In the genomic region with DNA sequence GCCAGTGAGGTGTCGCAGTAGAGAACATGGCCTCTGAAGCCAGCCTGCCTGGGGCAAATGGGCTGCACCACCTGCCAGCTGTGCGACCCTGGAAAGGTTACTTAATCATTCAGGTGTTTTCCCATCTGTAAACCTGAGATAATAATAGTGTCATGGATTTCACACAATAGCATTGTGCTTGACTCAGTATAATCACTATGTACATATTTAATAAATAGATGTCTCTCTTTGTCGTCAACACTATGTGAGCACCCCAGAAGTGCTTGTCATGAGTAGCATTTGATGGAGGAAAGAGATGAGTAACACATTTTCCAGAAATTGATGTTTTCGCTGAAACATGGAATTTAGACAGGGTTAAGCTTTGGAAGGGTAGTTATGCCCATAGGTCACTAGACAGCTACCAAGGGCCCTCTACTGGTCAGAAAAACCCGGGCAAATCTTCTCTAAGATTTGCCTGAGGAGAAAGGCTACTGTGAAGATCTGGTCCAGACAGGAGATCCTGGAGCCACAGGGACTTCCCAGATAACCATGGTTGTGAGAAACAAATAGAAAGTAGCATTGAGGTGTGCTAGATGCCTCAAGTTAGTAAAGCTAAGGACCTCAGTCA, we compare ENCODE assay signal across 8 cellular contexts. TPM values are rescaled to one million over a fixed set of nuclear protein-coding genes. Genes with fewer than 3 reads are reported as not detected.
DNase-seq lines count a peak whose midpoint lies in the region; ATAC-seq and TF ChIP-seq lines count a peak whose summit lies in the region.

No MANE protein-coding gene starts in this region.

- CTCF ChIA-PET in HCT116 (lab: Charles Lee) (interaction anchor here (1.0 to 1.8 kb wide), 4 partner anchors 11 to 103 kb away, joined by 3 to 18 read pairs (median 7); partner anchors contain the start of gene MBNL2), Panc1 (lab: Charles Lee) (interaction anchor here (2.6 kb wide), 1 partner anchor 103 kb away, joined by 9 read pairs; no protein-coding TSS in a partner anchor)

- no peaks in the 10 kb centered on the region for H3K9me2 ChIP-seq in HCT116 (ENCODE audit: insufficient read depth)

- DNase-seq in COLO668 (lab: John Stamatoyannopoulos, UW; ENCODE audit: unreplicated experiment) (peak; percentile 72), HCT116 (ENCODE audit: low read depth, low spot score) (no peak), Panc1 (ENCODE audit: low read depth, low spot score) (no peak), fibroblast of lung (ENCODE audit: low read depth in 2 of 2) (peak in 1 of 2 donors; percentile 64), renal cortical epithelial cell (ENCODE audit: low read depth) (peak; percentile 23), ecto neural progenitor cell (ENCODE audit: low spot score) (no peak), D341Med (ENCODE audit: low spot score) (no peak)
- no peak for DNase-seq in activated T-cell treated with anti-CD3 and anti-CD28 coated beads, Interleukin-2, amount 50 U/mL, for 48 hours

- H3K4me2 ChIP-seq in HCT116 (ENCODE audit: low read length) (no peak overlapping the region), fibroblast of lung (ENCODE audit: extremely low read depth, insufficient read depth, low read length) (no peak overlapping the region)

- H3K9ac ChIP-seq in HCT116 (ENCODE audit: low read length): no peak overlapping the region
- H3K9ac ChIP-seq in fibroblast of lung (ENCODE audit: insufficient read depth, low read length): no peak overlapping the region

- peaks cover 5 to 12% of the 10 kb centered on the region in 2 experiments; a peak in 2 of 4 replicates for H3K4me1 ChIP-seq in HCT116 (ENCODE audit: control insufficient read depth in 1 of 2, insufficient read depth in 2 of 2, low read length in 2 of 2)
- peaks cover 25% of the 10 kb centered on the region for H3K4me1 ChIP-seq in Panc1 (ENCODE audit: control insufficient read depth, insufficient read depth, low read length)
- no peaks in the 10 kb centered on the region for H3K4me1 ChIP-seq in fibroblast of lung (ENCODE audit: control insufficient read depth, extremely low read depth, insufficient read depth, low read length)

- H2AFZ ChIP-seq in HCT116 (ENCODE audit: low read depth, low read length, poor library complexity, severe bottlenecking): no peak overlapping the region
- no peak overlapping the region for H2AFZ ChIP-seq in fibroblast of lung (ENCODE audit: low read length)

- no peak overlapping the region for H3K27ac ChIP-seq in HCT116 (ENCODE audit: low read depth, low read length)
- H3K27ac ChIP-seq in Panc1 (ENCODE audit: low read length): peak overlapping the region; percentile 82
- no peak overlapping the region for H3K27ac ChIP-seq in fibroblast of lung (ENCODE audit: insufficient read depth, low read length)

- ATAC-seq in HCT116 (peak; percentile 95), Panc1 (peak; percentile 87)

- intact Hi-C loops in HCT116 (cut with micrococcal nuclease) (loop anchor here (1.0 to 2.0 kb wide), 3 partner anchors 102 to 181 kb away; no protein-coding TSS in a partner anchor), Panc1 (cut with micrococcal nuclease; ENCODE audit: unreplicated experiment) (loop anchor here (2.0 kb wide), 2 partner anchors 102 to 184 kb away; no protein-coding TSS in a partner anchor)

- BruUV-seq in HCT116 (replicated peaks; lab: Mats Ljungman, UMichigan) (no TSS peak), Panc1 (replicated peaks; lab: Mats Ljungman, UMichigan) (no TSS peak)

- no peaks in the 10 kb centered on the region for H4K20me1 ChIP-seq in HCT116 (ENCODE audit: insufficient read depth)
- H4K20me1 ChIP-seq in fibroblast of lung (ENCODE audit: control insufficient read depth, extremely low read depth, insufficient read depth, low read length): no peaks in the 10 kb centered on the region

- no peaks in the 10 kb centered on the region for H3K79me2 ChIP-seq in HCT116 (ENCODE audit: insufficient read depth, low read length)
- H3K79me2 ChIP-seq in fibroblast of lung (ENCODE audit: control insufficient read depth, insufficient read depth, low read length): no peaks in the 10 kb centered on the region

- in situ Hi-C loops in Panc1 (cut with HindIII; ENCODE audit: low pct_unique_long_range_greater_than_20kb, low sequenced_read_pairs): no loop called here

- RAD21 ChIA-PET in HCT116 (lab: Charles Lee; ENCODE audit: low non-redundant PET in 1 of 2, low total read pairs in 2 of 2, uncharacterized antibody in 2 of 2, unreplicated experiment in 2 of 2): interaction anchor here (0.6 to 1.4 kb wide), 4 partner anchors 14 to 103 kb away, joined by 3 to 7 read pairs (median 5); no protein-coding TSS in a partner anchor

- TF ChIP-seq POLR2A in HCT116 (IDR thresholded peaks at IDR 0.05; ENCODE audit: borderline replicate concordance, extremely low read depth, insufficient read depth, insufficient read length): no peak

- POLR2A ChIA-PET in HCT116 (lab: Charles Lee): interaction anchor here (1.3 kb wide), 1 partner anchor 10 kb away, joined by 5 read pairs; the partner anchor contains the start of gene MBNL2
- POLR2A ChIA-PET in Panc1 (lab: Charles Lee): no interaction called here

- H3K4me3 ChIP-seq in HCT116 (replicated peaks in 1 of 2; ENCODE audit: low read depth in 1 of 2, low read length in 2 of 2) (no peak overlapping the region), Panc1 (ENCODE audit: low read depth in 2 of 2, low read length in 2 of 2) (no peak overlapping the region), fibroblast of lung (replicated peaks in 1 of 4; ENCODE audit: control extremely low read depth in 1 of 4, insufficient read depth in 1 of 4, low read depth in 3 of 4, low read length in 4 of 4) (no peak overlapping the region)

- TF ChIP-seq RAD21 in HCT116 (IDR thresholded peaks at IDR 0.05; ENCODE audit: low read depth): peak; percentile 76

- TF ChIP-seq CTCF in HCT116 (IDR thresholded peaks at IDR 0.05 in 2 of 3, conservative IDR thresholded peaks at IDR 0.05 in 1 of 3; ENCODE audit: borderline replicate concordance in 1 of 3, insufficient read depth in 1 of 3, low read depth in 2 of 3, low read length in 2 of 3) (peak; percentile 58 to 79 (median 76); a peak in 5 of 6 replicates), Panc1 (IDR thresholded peaks at IDR 0.05) (peak; percentile 80), fibroblast of lung (conservative IDR thresholded peaks at IDR 0.05 in 1 of 2, IDR thresholded peaks at IDR 0.05 in 1 of 2; ENCODE audit: low read depth in 1 of 2, low read length in 2 of 2) (peak; percentile 77 to 83)

- H3K36me3 ChIP-seq in HCT116 (ENCODE audit: control insufficient read depth in 1 of 2, insufficient read depth in 2 of 2, low read length in 2 of 2) (no peaks in the 10 kb centered on the region), Panc1 (ENCODE audit: control insufficient read depth, insufficient read depth, low read length) (no peaks in the 10 kb centered on the region), fibroblast of lung (ENCODE audit: control insufficient read depth, insufficient read depth, low read length) (no peaks in the 10 kb centered on the region)

- H3K27me3 ChIP-seq in HCT116 (ENCODE audit: insufficient read depth, low read length) (no peaks in the 10 kb centered on the region), Panc1 (ENCODE audit: control insufficient read depth, insufficient read depth, low read length) (no peaks in the 10 kb centered on the region), fibroblast of lung (ENCODE audit: control insufficient read depth, insufficient read depth, low read length) (no peaks in the 10 kb centered on the region)

- H3K9me3 ChIP-seq in HCT116 (ENCODE audit: control insufficient read depth in 1 of 2, insufficient read depth in 1 of 2, low read depth in 1 of 2, low read length in 2 of 2): no peaks in the 10 kb centered on the region
- H3K9me3 ChIP-seq in Panc1 (ENCODE audit: control insufficient read depth, insufficient read depth, low read depth, low read length): no peaks in the 10 kb centered on the region
- H3K9me3 ChIP-seq in fibroblast of lung (ENCODE audit: control insufficient read depth, insufficient read depth, low read depth, low read length): no peaks in the 10 kb centered on the region

TF ChIP-seq in HCT116, 20 proteins besides CTCF, POLR2A, EP300 and RAD21 (continues in another document):
- TF ChIP-seq TCF7L2 (IDR thresholded peaks at IDR 0.05; ENCODE audit: borderline replicate concordance, extremely low read depth, insufficient read depth, insufficient read length) (no peak), ZFX (IDR thresholded peaks at IDR 0.05) (no peak), YY1 (IDR thresholded peaks at IDR 0.05; ENCODE audit: extremely low read depth, insufficient replicate concordance, low read depth, low read length) (no peak), ZBTB33 (IDR thresholded peaks at IDR 0.05; ENCODE audit: extremely low read depth, insufficient replicate concordance, low read length) (no peak), ELF1 (IDR thresholded peaks at IDR 0.05; ENCODE audit: borderline replicate concordance, low read depth) (no peak), CEBPB (IDR thresholded peaks at IDR 0.05; ENCODE audit: low read depth) (no peak)

RNA-seq across cellular contexts. Expression of gene MBNL2, which starts 9.5 kb away (rescaled TPM):
- total RNA-seq in HCT116 (2021; ENCODE audit: unreplicated experiment) (73.9 TPM), Panc1 (2021; ENCODE audit: unreplicated experiment) (103 TPM), fibroblast of lung (54.7 and 61.1 TPM in 2 replicates), renal cortical epithelial cell (36.5 and 124 TPM in 2 replicates)
- polyA plus RNA-seq in HCT116 (2012): 40.8 and 43.6 TPM in 2 replicates
- polyA plus RNA-seq in Panc1 (2012; ENCODE audit: insufficient read length): 42.3 TPM
- 42.0 and 48.9 TPM in 2 replicates for polyA plus RNA-seq in fibroblast of lung
- polyA plus RNA-seq in fibroblast of lung (2012): 32.3 and 39.9 TPM in 2 replicates
- 25.1 and 35.2 TPM in 2 replicates for polyA minus RNA-seq in fibroblast of lung (ENCODE audit: low replicate concordance)

Comparison
In these comparisons a context has a peak if more than half of its experiments do, and no peak if none do; other contexts are left out.
1. DNase-seq: peak in COLO668 (single experiment) and renal cortical epithelial cell (single experiment); none in HCT116 (single experiment), Panc1 (single experiment), activated T-cell treated with anti-CD3 and anti-CD28 coated beads, Interleukin-2, amount 50 U/mL, for 48 hours (0 of 2), ecto neural progenitor cell (single experiment) and D341Med (single experiment).
2. Peak in every context shown above with its lines, with median percentiles within 50 percentile points of each other: CTCF ChIP-seq.